Comparison of ENCODE assay signal across 2 cellular contexts in genomic region chr7:131692131-131692960, GRCh38.
TF ChIP-seq lines count a peak whose summit lies in the region.

No MANE protein-coding gene starts in this region.

TF ChIP-seq in Ishikawa, 13 proteins besides CTCF, POLR2A, EP300 and RAD21 (continued from another document):
- TF ChIP-seq REST (IDR thresholded peaks at IDR 0.05; ENCODE audit: low read depth) (no peak), TAF1 (IDR thresholded peaks at IDR 0.05; ENCODE audit: low read depth) (no peak), NFIC (IDR thresholded peaks at IDR 0.05) (no peak)

TF ChIP-seq in K562, 482 proteins besides CTCF, POLR2A, EP300 and RAD21 (continued from another document and continues in another):
- no peak for TF ChIP-seq CUX1 (CRISPR knock-in tag; IDR thresholded peaks at IDR 0.05)
- TF ChIP-seq ARID3A (IDR thresholded peaks at IDR 0.05; ENCODE audit: borderline replicate concordance, low read depth, low read length): no peak
- TF ChIP-seq ZNF398 (CRISPR knock-in tag; IDR thresholded peaks at IDR 0.05): no peak
- no peak for TF ChIP-seq RCOR1 (IDR thresholded peaks at IDR 0.05; ENCODE audit: borderline replicate concordance in 1 of 2, low read depth in 2 of 2, low read length in 2 of 2)
- TF ChIP-seq U2AF2 (optimal IDR thresholded peaks at IDR 0.05; ENCODE audit: low read depth, low read length): no peak
- no peak for TF ChIP-seq ZKSCAN3 (CRISPR knock-in tag; IDR thresholded peaks at IDR 0.05)
- peak in 1 of 2 experiments; percentile 55; a peak in 1 of 4 replicates for TF ChIP-seq FOXA3 (CRISPR knock-in tag; conservative IDR thresholded peaks at IDR 0.05 in 1 of 2, IDR thresholded peaks at IDR 0.05 in 1 of 2)
- TF ChIP-seq TRIM25 (IDR thresholded peaks at IDR 0.05; ENCODE audit: borderline replicate concordance): no peak
- TF ChIP-seq RNF219 (CRISPR knock-in tag; IDR thresholded peaks at IDR 0.05): no peak
- no peak for TF ChIP-seq POLR3A (IDR thresholded peaks at IDR 0.05; ENCODE audit: borderline replicate concordance, extremely low read depth, insufficient read depth, insufficient read length)
- TF ChIP-seq ARID3B (CRISPR knock-in tag; IDR thresholded peaks at IDR 0.05; ENCODE audit: borderline replicate concordance): 0 out of 2 replicates have a peak, but pooled peaks have one; percentile 61
- no peak for TF ChIP-seq TBL1XR1 (IDR thresholded peaks at IDR 0.05; ENCODE audit: low read length in 2 of 2)
- TF ChIP-seq BRF1 (IDR thresholded peaks at IDR 0.05; ENCODE audit: borderline replicate concordance, extremely low read depth, insufficient read length): no peak
- no peak for TF ChIP-seq TEAD2 (tag; IDR thresholded peaks at IDR 0.05)
- TF ChIP-seq TFE3 (CRISPR knock-in tag; IDR thresholded peaks at IDR 0.05): no peak
- TF ChIP-seq SMARCE1 (IDR thresholded peaks at IDR 0.05): no peak
- no peak for TF ChIP-seq SPI1 (IDR thresholded peaks at IDR 0.05; ENCODE audit: borderline replicate concordance, low read depth, low read length)
- TF ChIP-seq PPARD (CRISPR knock-in tag; IDR thresholded peaks at IDR 0.05): no peak
- TF ChIP-seq NFE2 (IDR thresholded peaks at IDR 0.05; ENCODE audit: low read depth): peak; percentile 93
- 0 out of 4 replicates have a peak, but pooled peaks of 1 of the 2 experiments have one; percentile 44 for TF ChIP-seq TEAD1 (CRISPR knock-in tag; IDR thresholded peaks at IDR 0.05)
- TF ChIP-seq USF2 (CRISPR knock-in tag; IDR thresholded peaks at IDR 0.05): no peak
- TF ChIP-seq ZNF717 (CRISPR knock-in tag; IDR thresholded peaks at IDR 0.05): no peak
- no peak for TF ChIP-seq TCF7 (IDR thresholded peaks at IDR 0.05; ENCODE audit: borderline replicate concordance)
- no peak for TF ChIP-seq CHD4 (IDR thresholded peaks at IDR 0.05; ENCODE audit: insufficient read depth, insufficient replicate concordance, low read depth, low read length, poor library complexity, severe bottlenecking)
- TF ChIP-seq GATAD2A (IDR thresholded peaks at IDR 0.05): no peak
- 0 out of 2 replicates have a peak, but pooled peaks have one; percentile 19 for TF ChIP-seq ATF7 (IDR thresholded peaks at IDR 0.05)
- no peak for TF ChIP-seq CHAMP1 (IDR thresholded peaks at IDR 0.05)
- TF ChIP-seq MAX (CRISPR knock-in tag; IDR thresholded peaks at IDR 0.05): peak; percentile 68
- TF ChIP-seq STAG1 (CRISPR knock-in tag; IDR thresholded peaks at IDR 0.05; ENCODE audit: borderline replicate concordance): peak; percentile 77; the same call in 1 of the 2 replicates
- no peak for TF ChIP-seq ZNF699 (CRISPR knock-in tag; IDR thresholded peaks at IDR 0.05; ENCODE audit: insufficient replicate concordance)
- TF ChIP-seq E2F3 (CRISPR knock-in tag; IDR thresholded peaks at IDR 0.05): no peak
